32 cellular contexts compared by ENCODE assay signal in genomic region chr6:147553099-147553498, GRCh38. TPM values are rescaled to one million over a fixed set of nuclear protein-coding genes. Genes with fewer than 3 reads are reported as not detected.
"Had no signal": no experiment of that assay in that cellular context is flagged by ENCODE, and none has a peak within 500 bp of the region (broad histone marks: within the 10 kb centered on the region; RNA-seq: fewer than 3 reads in every experiment).

No MANE protein-coding gene starts in this region.

- H3K4me3 ChIP-seq: esophagus muscularis mucosa, gastrocnemius medialis had no signal

- H3K36me3 ChIP-seq: brain microvascular endothelial cell, esophagus muscularis mucosa, gastrocnemius medialis had no signal

- H3K4me1 ChIP-seq: esophagus muscularis mucosa, foreskin keratinocyte, gastrocnemius medialis had no signal

- H3K27ac ChIP-seq: brain microvascular endothelial cell, esophagus muscularis mucosa, foreskin keratinocyte, gastrocnemius medialis had no signal

- H3K9me3 Mint-ChIP-seq: activated CD4-positive, alpha-beta memory T cell treated with anti-CD3 and anti-CD28 coated beads for 36 hours; activated CD4-positive, alpha-beta T cell treated with anti-CD3 and anti-CD28 coated beads, Interleukin-2, amount 10 ng/mL, durations not matched to agents 24 days and 14 days; activated T-cell treated with anti-CD3 and anti-CD28 coated beads, Interleukin-2, amount 50 U/mL, for 24 hours; activated T-helper 17 cell treated with anti-CD3 and anti-CD28 coated beads, Interleukin-2, amount 50 U/mL, for 72 hours; T-helper 2 cell treated with Interferon-gamma antibody and Interleukin-4, amounts not matched to agents 5 μg/mL and 100 μg/mL, for 36 hours had no signal

- H3K27me3 Mint-ChIP-seq: activated CD4-positive, alpha-beta memory T cell treated with anti-CD3 and anti-CD28 coated beads for 36 hours; activated CD4-positive, alpha-beta T cell treated with anti-CD3 and anti-CD28 coated beads, Interleukin-2, amount 10 ng/mL, durations not matched to agents 24 days and 14 days had no signal

- H3K36me3 Mint-ChIP-seq: activated CD4-positive, alpha-beta memory T cell treated with anti-CD3 and anti-CD28 coated beads for 36 hours; activated naive CD8-positive, alpha-beta T cell had no signal

- H3K27me3 ChIP-seq: brain microvascular endothelial cell, esophagus muscularis mucosa, foreskin keratinocyte, gastrocnemius medialis had no signal

- H3K4me1 Mint-ChIP-seq: activated CD4-positive, alpha-beta T cell treated with anti-CD3 and anti-CD28 coated beads for 36 hours; activated CD4-positive, alpha-beta T cell treated with anti-CD3 and anti-CD28 coated beads, Interleukin-2, amount 10 ng/mL, durations not matched to agents 24 days and 14 days; activated T-helper 17 cell treated with anti-CD3 and anti-CD28 coated beads, Interleukin-2, amount 50 U/mL, for 72 hours; T-helper 17 cell had no signal

- ATAC-seq: activated CD4-positive, alpha-beta T cell treated with anti-CD3 and anti-CD28 coated beads for 36 hours; activated T-helper 17 cell treated with anti-CD3 and anti-CD28 coated beads, Interleukin-2, amount 50 U/mL, for 72 hours; effector memory CD8-positive, alpha-beta T cell; foreskin keratinocyte; gastrocnemius medialis; T-helper 17 cell had no signal

- DNase-seq: activated CD4-positive, alpha-beta memory T cell treated with anti-CD3 and anti-CD28 coated beads for 36 hours; activated CD4-positive, alpha-beta T cell treated with anti-CD3 and anti-CD28 coated beads for 36 hours; activated CD4-positive, alpha-beta T cell treated with anti-CD3 and anti-CD28 coated beads, Interleukin-2, amount 10 ng/mL, durations not matched to agents 24 days and 14 days; activated CD4-positive, CD25-positive, alpha-beta regulatory T cell; activated CD4-positive, CD25-positive, alpha-beta regulatory T cell treated with anti-CD3 and anti-CD28 coated beads, Interleukin-2, amount 50 U/mL, for 72 hours; activated CD8-positive, alpha-beta memory T cell treated with anti-CD3 and anti-CD28 coated beads, Interleukin-2, amount 50 U/mL, for 48 hours; activated effector memory CD4-positive, alpha-beta T cell treated with Interleukin-2 at 50 U/mL for 16 hours; activated gamma-delta T cell treated with Interleukin-2 at 50 U/mL for 16 hours; activated naive CD4-positive, alpha-beta T cell treated with anti-CD3 and anti-CD28 coated beads, Interleukin-2, amount 50 U/mL, for 16 hours; activated naive CD4-positive, alpha-beta T cell treated with Interleukin-2 at 50 U/mL for 16 hours; activated T-cell treated with anti-CD3 and anti-CD28 coated beads for 4 hours; activated T-cell treated with anti-CD3 and anti-CD28 coated beads, Interleukin-2, amount 50 U/mL, for 24 hours; amniotic stem cell; anterior cingulate cortex; brain microvascular endothelial cell; cortex of kidney; dermis blood vessel endothelial cell; effector CD4-positive, alpha-beta T cell; effector memory CD8-positive, alpha-beta T cell; erythroblast; foreskin keratinocyte; gastrocnemius medialis; T-helper 1 cell; T-helper 17 cell; T1000 had no signal

- H3K9me3 ChIP-seq: gastrocnemius medialis had no signal

- H3K4me3 Mint-ChIP-seq: activated CD4-positive, alpha-beta memory T cell treated with anti-CD3 and anti-CD28 coated beads for 36 hours; activated CD4-positive, alpha-beta T cell treated with anti-CD3 and anti-CD28 coated beads for 36 hours; activated CD4-positive, alpha-beta T cell treated with anti-CD3 and anti-CD28 coated beads, Interleukin-2, amount 10 ng/mL, durations not matched to agents 24 days and 14 days; activated naive CD8-positive, alpha-beta T cell; activated T-cell treated with anti-CD3 and anti-CD28 coated beads, Interleukin-2, amount 50 U/mL, for 24 hours; activated T-helper 17 cell treated with anti-CD3 and anti-CD28 coated beads, Interleukin-2, amount 50 U/mL, for 72 hours; effector memory CD8-positive, alpha-beta T cell; T-helper 17 cell; T-helper 2 cell treated with Interferon-gamma antibody and Interleukin-4, amounts not matched to agents 5 μg/mL and 100 μg/mL, for 36 hours had no signal

- FAIRE-seq: astrocyte, bronchial epithelial cell, colon had no signal

- H3K27ac Mint-ChIP-seq: activated CD4-positive, alpha-beta memory T cell treated with anti-CD3 and anti-CD28 coated beads for 36 hours; activated CD4-positive, alpha-beta T cell treated with anti-CD3 and anti-CD28 coated beads for 36 hours; activated CD4-positive, alpha-beta T cell treated with anti-CD3 and anti-CD28 coated beads, Interleukin-2, amount 10 ng/mL, durations not matched to agents 24 days and 14 days; activated naive CD8-positive, alpha-beta T cell; activated T-cell treated with anti-CD3 and anti-CD28 coated beads, Interleukin-2, amount 50 U/mL, for 24 hours; activated T-helper 17 cell treated with anti-CD3 and anti-CD28 coated beads, Interleukin-2, amount 50 U/mL, for 72 hours; effector memory CD8-positive, alpha-beta T cell; T-helper 17 cell; T-helper 2 cell treated with Interferon-gamma antibody and Interleukin-4, amounts not matched to agents 5 μg/mL and 100 μg/mL, for 36 hours had no signal

RNA-seq across cellular contexts. Expression of gene SAMD5, which starts 44.6 kb away (rescaled TPM):
- total RNA-seq: activated T-helper 17 cell treated with anti-CD3 and anti-CD28 coated beads, Interleukin-2, amount 50 U/mL, for 72 hours; T-helper 17 cell had no signal
